In the genomic region with DNA sequence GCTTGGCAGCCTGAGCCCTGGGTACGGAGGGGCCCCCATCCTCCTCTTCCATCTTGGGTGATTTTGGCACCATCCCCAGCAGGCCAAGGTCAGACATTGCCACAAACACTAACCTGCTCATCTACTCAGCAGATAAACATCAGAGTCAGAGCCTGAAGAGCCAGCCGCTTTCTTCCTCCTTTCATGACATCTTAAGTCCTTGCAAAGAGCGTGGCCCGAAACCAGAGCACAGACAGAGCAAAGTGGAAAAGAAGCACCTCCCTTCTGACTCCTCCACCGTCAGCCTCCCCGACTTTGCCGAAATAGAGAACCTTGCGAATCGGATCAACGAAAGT, we compare ENCODE assay signal across 12 cellular contexts. TPM values are rescaled to one million over a fixed set of nuclear protein-coding genes. Genes with fewer than 3 reads are reported as not detected.
DNase-seq lines count a peak whose midpoint lies in the region; ATAC-seq and TF ChIP-seq lines count a peak whose summit lies in the region.
"Had no signal": no experiment of that assay in that cellular context is flagged by ENCODE, and none has a peak within 500 bp of the region (broad histone marks: within the 10 kb centered on the region; RNA-seq: fewer than 3 reads in every experiment).

No MANE protein-coding gene starts in this region.

- peaks cover 4% of the 10 kb centered on the region for H3F3A ChIP-seq in SK-N-SH (replicated peaks; ENCODE audit: insufficient read depth)

- ATAC-seq in CD4-positive, CD25-positive, alpha-beta regulatory T cell (ENCODE audit: low read depth in 2 of 2) = no peak
- ATAC-seq in T-helper 17 cell (no peak), GM21825 (IDR thresholded peaks at IDR 0.05; ENCODE audit: unreplicated experiment) (no peak), heart left ventricle (no peak)

- no peak for TF ChIP-seq POLR2A in heart left ventricle (IDR thresholded peaks at IDR 0.05)

- POLR2A ChIA-PET in SK-N-SH (lab: Yijun Ruan, JAX) = no interaction called here

- CTCF ChIA-PET in SK-N-SH (lab: Yijun Ruan, JAX) = interaction anchor here (0.9 to 3.4 kb wide), 30 partner anchors 9 to 583 kb away, joined by 3 to 255 read pairs (median 6); a partner anchor contains a TSS

- no peaks in the 10 kb centered on the region for H3K79me2 ChIP-seq in SK-N-SH (ENCODE audit: insufficient read depth)

- H3K4me1 Mint-ChIP-seq in CD4-positive, CD25-positive, alpha-beta regulatory T cell = peaks cover 38 to 82% (median 65%) of the 10 kb centered on the region in 4 donors
- peaks cover 67% of the 10 kb centered on the region for H3K4me1 Mint-ChIP-seq in T-helper 17 cell

- no peaks in the 10 kb centered on the region for H3K9me3 ChIP-seq in CD4-positive, CD25-positive, alpha-beta regulatory T cell (ENCODE audit: control insufficient read depth in 2 of 2, low read length in 2 of 2)
- H3K9me3 ChIP-seq in T-helper 17 cell (ENCODE audit: control insufficient read depth, low read length, poor library complexity, severe bottlenecking) = no peaks in the 10 kb centered on the region
- H3K9me3 ChIP-seq in mesenchymal stem cell (ENCODE audit: control insufficient read depth, low read length) = no peaks in the 10 kb centered on the region
- no peaks in the 10 kb centered on the region for H3K9me3 ChIP-seq in SK-N-SH
- no peaks in the 10 kb centered on the region for H3K9me3 ChIP-seq in heart left ventricle
- H3K9me3 ChIP-seq: vagina had no signal

- H3K14ac ChIP-seq in mesenchymal stem cell (ENCODE audit: low read length in 2 of 2) = no peak overlapping the region

- H3K36me3 Mint-ChIP-seq in CD4-positive, CD25-positive, alpha-beta regulatory T cell = peaks cover 5% of the 10 kb centered on the region
- peaks cover 5% of the 10 kb centered on the region for H3K36me3 Mint-ChIP-seq in T-helper 17 cell (ENCODE audit: low read depth)

- TF ChIP-seq CTCF in SK-N-SH (IDR thresholded peaks at IDR 0.05) (no peak), heart left ventricle (IDR thresholded peaks at IDR 0.05) (no peak)

- intact Hi-C loops in heart left ventricle (cut with DNase I) = loop anchor here in 8 of 10 donors (2.0 to 5.0 kb wide), 4 partner anchors 288 to 584 kb away; a partner anchor contains a TSS

- DNase-seq in CD4-positive, CD25-positive, alpha-beta regulatory T cell = peak in 2 of 3 donors; percentile 20 to 66
- DNase-seq in T-helper 17 cell (no peak), mesenchymal stem cell (no peak), SK-N-SH (no peak), SIG-M5 (lab: John Stamatoyannopoulos, UW) (no peak), heart left ventricle (no peak)
- peak; percentile 73 for DNase-seq in activated effector memory CD4-positive, alpha-beta T cell treated with anti-CD3 and anti-CD28 coated beads, Interleukin-2, amount 50 U/mL, for 16 hours
- DNase-seq: activated B cell treated with CpG ODN at 0.5 μM for 24 hours, NCI-H1048, NCI-H2171 had no signal

- no peak overlapping the region for H2BK15ac ChIP-seq in mesenchymal stem cell (ENCODE audit: low read depth, poor library complexity, severe bottlenecking)

- H4K20me1 ChIP-seq in SK-N-SH (ENCODE audit: insufficient read depth) = no peaks in the 10 kb centered on the region

- H4K91ac ChIP-seq in mesenchymal stem cell (ENCODE audit: low read length) = no peak overlapping the region

- H2AFZ ChIP-seq in mesenchymal stem cell (ENCODE audit: low read depth, low read length) = no peak overlapping the region
- H2AFZ ChIP-seq in SK-N-SH (ENCODE audit: low read depth) = no peak overlapping the region

- H3K23ac ChIP-seq in mesenchymal stem cell (ENCODE audit: low read length in 2 of 2) = no peak overlapping the region

- H2BK12ac ChIP-seq in mesenchymal stem cell (ENCODE audit: low read length in 2 of 2) = no peak overlapping the region

- H3K27ac ChIP-seq in CD4-positive, CD25-positive, alpha-beta regulatory T cell (ENCODE audit: insufficient read depth, low read length, poor library complexity, severe bottlenecking) = peak overlapping the region; percentile 79
- H3K27ac ChIP-seq in mesenchymal stem cell (ENCODE audit: low read length, poor library complexity, severe bottlenecking) (no peak overlapping the region), SK-N-SH (ENCODE audit: low read depth in 2 of 2, low read length in 1 of 2) (no peak overlapping the region), heart left ventricle (peak overlapping the region in 1 of 12 donors; percentile 52)
- H3K27ac ChIP-seq: vagina had no signal

- peaks cover 9% of the 10 kb centered on the region for H3K79me1 ChIP-seq in mesenchymal stem cell (replicated peaks; ENCODE audit: low read length, poor library complexity, severe bottlenecking)

- peaks cover 0 to 2% (median 0%) of the 10 kb centered on the region in 7 donors for H3K9me3 Mint-ChIP-seq in CD4-positive, CD25-positive, alpha-beta regulatory T cell
- H3K9me3 Mint-ChIP-seq: activated B cell treated with CpG ODN at 0.5 μM for 24 hours had no signal

- no peak overlapping the region for H4K8ac ChIP-seq in mesenchymal stem cell (ENCODE audit: low read length)

- H3K4me3 ChIP-seq in CD4-positive, CD25-positive, alpha-beta regulatory T cell (ENCODE audit: low read depth, low read length) = peak overlapping the region; percentile 75
- H3K4me3 ChIP-seq in mesenchymal stem cell (ENCODE audit: insufficient read depth in 1 of 2, low read depth in 1 of 2, low read length in 2 of 2) = no peak overlapping the region
- no peak overlapping the region for H3K4me3 ChIP-seq in SK-N-SH (ENCODE audit: low read depth in 2 of 2, low read length in 1 of 2)
- peak overlapping the region in 1 of 12 donors; percentile 38 for H3K4me3 ChIP-seq in heart left ventricle
- H3K4me3 ChIP-seq: vagina had no signal

- H3K9me2 ChIP-seq in SK-N-SH = no peaks in the 10 kb centered on the region

- H3K36me3 ChIP-seq in CD4-positive, CD25-positive, alpha-beta regulatory T cell (ENCODE audit: control insufficient read depth, insufficient read depth, low read length) = no peaks in the 10 kb centered on the region
- H3K36me3 ChIP-seq in mesenchymal stem cell (ENCODE audit: control insufficient read depth in 1 of 2, insufficient read depth in 2 of 2, low read depth in 1 of 2, low read length in 2 of 2) (peaks cover 10 to 14% of the 10 kb centered on the region in 2 experiments), SK-N-SH (replicated peaks in 1 of 2; ENCODE audit: control insufficient read depth in 1 of 2, insufficient read depth in 2 of 2, low read length in 1 of 2) (peaks cover 0 to 5% of the 10 kb centered on the region in 2 experiments), heart left ventricle (peaks cover 0 to 12% (median 0%) of the 10 kb centered on the region in 9 donors)
- H3K36me3 ChIP-seq: vagina had no signal

- H3K4me1 ChIP-seq in CD4-positive, CD25-positive, alpha-beta regulatory T cell (ENCODE audit: control insufficient read depth, insufficient read depth, low read length, poor library complexity, severe bottlenecking) = peaks cover 82% of the 10 kb centered on the region
- H3K4me1 ChIP-seq in mesenchymal stem cell (ENCODE audit: control insufficient read depth, insufficient read depth, low read depth, low read length) (peaks cover 22% of the 10 kb centered on the region), SK-N-SH (ENCODE audit: control insufficient read depth in 1 of 2, insufficient read depth in 2 of 2, low read depth in 1 of 2, low read length in 1 of 2) (peaks cover 0 to 11% of the 10 kb centered on the region in 2 experiments; a peak in 1 of 4 replicates), heart left ventricle (peaks cover 0 to 42% (median 15%) of the 10 kb centered on the region in 12 donors)

- TF ChIP-seq RAD21 in SK-N-SH (IDR thresholded peaks at IDR 0.05; ENCODE audit: low read length) = no peak

- TF ChIP-seq EP300 in SK-N-SH (IDR thresholded peaks at IDR 0.05; ENCODE audit: borderline replicate concordance in 1 of 2, low read depth in 1 of 2, low read length in 1 of 2) = no peak

- 96% methylated on average over 10 of the region's 10 CpGs for WGBS in mesenchymal stem cell
- 91% methylated on average over 10 of the region's 10 CpGs for WGBS in SK-N-SH (ENCODE audit: low lambda C conversion rate)
- WGBS in heart left ventricle, 4 donors = 75 to 96% (median 88%) methylated on average over 10 of the region's 10 CpGs

- H3K27me3 Mint-ChIP-seq in CD4-positive, CD25-positive, alpha-beta regulatory T cell = peaks cover 15% of the 10 kb centered on the region
- no peaks in the 10 kb centered on the region for H3K27me3 Mint-ChIP-seq in T-helper 17 cell

- no peak overlapping the region for H3K4ac ChIP-seq in mesenchymal stem cell (ENCODE audit: low read depth in 1 of 2, low read length in 2 of 2)

- H3K4me3 Mint-ChIP-seq in CD4-positive, CD25-positive, alpha-beta regulatory T cell = peak overlapping the region; percentile 93 to 98 (median 96)
- H3K4me3 Mint-ChIP-seq in T-helper 17 cell = peak overlapping the region; percentile 91
- H3K4me3 Mint-ChIP-seq: activated B cell treated with CpG ODN at 0.5 μM for 24 hours had no signal

- no peaks in the 10 kb centered on the region for H3K27me3 ChIP-seq in CD4-positive, CD25-positive, alpha-beta regulatory T cell (ENCODE audit: control insufficient read depth, insufficient read depth, low read length)
- no peaks in the 10 kb centered on the region for H3K27me3 ChIP-seq in mesenchymal stem cell (ENCODE audit: control insufficient read depth in 1 of 2, insufficient read depth in 1 of 2, low read length in 2 of 2)
- no peaks in the 10 kb centered on the region for H3K27me3 ChIP-seq in SK-N-SH (ENCODE audit: insufficient read depth)
- no peaks in the 10 kb centered on the region for H3K27me3 ChIP-seq in heart left ventricle
- H3K27me3 ChIP-seq: vagina had no signal

- H3K9ac ChIP-seq in mesenchymal stem cell (ENCODE audit: low read length) (no peak overlapping the region), SK-N-SH (no peak overlapping the region)

- H2BK120ac ChIP-seq in mesenchymal stem cell (ENCODE audit: low read depth, low read length) = no peak overlapping the region

- no peak overlapping the region for H3K18ac ChIP-seq in mesenchymal stem cell (ENCODE audit: low read depth in 1 of 2, low read length in 2 of 2)

- peak overlapping the region; percentile 86 to 97 (median 96) for H3K27ac Mint-ChIP-seq in CD4-positive, CD25-positive, alpha-beta regulatory T cell
- H3K27ac Mint-ChIP-seq in T-helper 17 cell = peak overlapping the region; percentile 98

- no peak overlapping the region for H2BK5ac ChIP-seq in mesenchymal stem cell (ENCODE audit: low read depth, low read length, poor library complexity, severe bottlenecking)

- H3K4me2 ChIP-seq in mesenchymal stem cell (ENCODE audit: low read length, poor library complexity, severe bottlenecking) = no peak overlapping the region
- no peak overlapping the region for H3K4me2 ChIP-seq in SK-N-SH

- peak overlapping the region; percentile 51 for H2AK5ac ChIP-seq in mesenchymal stem cell (ENCODE audit: low read length, severe bottlenecking)

RNA-seq across cellular contexts. Expression of a gene that starts 32.8 kb away (rescaled TPM):
- total RNA-seq in CD4-positive, CD25-positive, alpha-beta regulatory T cell = 33.9 TPM
- polyA plus RNA-seq in CD4-positive, CD25-positive, alpha-beta regulatory T cell = 10 to 100 TPM; 11.9 to 21.6 (median 15.0) TPM
- total RNA-seq in T-helper 17 cell (10 to 100 TPM; 29.7 to 42.4 TPM), heart left ventricle (10 to 100 TPM in 7 of 9 donors, 1 to 10 TPM in 2; 9.1 to 25.4 (median 11.6) TPM)
- 42.1 TPM for polyA plus RNA-seq in mesenchymal stem cell (2013, experiment 1 of 2)
- polyA plus RNA-seq in mesenchymal stem cell (2013, experiment 2 of 2) = 43.8 TPM
- polyA plus RNA-seq in SK-N-SH (2012; rRNA removed) (2.4 and 4.1 TPM in 2 replicates), heart left ventricle (10 to 100 TPM; 10.9 to 15.7 TPM)
- 4.2 and 5.2 TPM in 2 replicates for polyA plus RNA-seq in SK-N-SH (2012; cell fraction: cytosol; rRNA removed)
- 2.1 and 2.5 TPM in 2 replicates for polyA plus RNA-seq in SK-N-SH (2012; cell fraction: nucleus; rRNA removed)

Comparison
In these comparisons a context has a peak if more than half of its experiments do, and no peak if none do; other contexts are left out.
1. DNase-seq: peak in CD4-positive, CD25-positive, alpha-beta regulatory T cell (2 of 3) and activated effector memory CD4-positive, alpha-beta T cell treated with anti-CD3 and anti-CD28 coated beads, Interleukin-2, amount 50 U/mL, for 16 hours (single experiment); none in T-helper 17 cell (0 of 3), mesenchymal stem cell (single experiment), SK-N-SH (single experiment), SIG-M5 (single experiment) and heart left ventricle (0 of 5).